ENCODE assay signal across 8 cellular contexts in genomic region chr7:15326044-15326644, GRCh38.
DNase-seq lines count a peak whose midpoint lies in the region; ATAC-seq and TF ChIP-seq lines count a peak whose summit lies in the region.

No MANE protein-coding gene starts in this region.

- TF ChIP-seq CTCF in hepatocyte (IDR thresholded peaks at IDR 0.05; ENCODE audit: poor library complexity) = peak; percentile 64

- no peak overlapping the region for H3K4me3 ChIP-seq in hepatocyte

- no peak overlapping the region for H2AFZ ChIP-seq in hepatocyte

- no peaks in the 10 kb centered on the region for H3K9me2 ChIP-seq in hepatocyte (replicated peaks; ENCODE audit: insufficient read depth)

- no peaks in the 10 kb centered on the region for H3K27me3 ChIP-seq in hepatocyte

- no peaks in the 10 kb centered on the region for H3K36me3 ChIP-seq in hepatocyte (replicated peaks; ENCODE audit: insufficient read depth, low read depth)

- 68% methylated on average over 3 of the region's 3 CpGs for WGBS in hepatocyte (ENCODE audit: low lambda C conversion rate, missing lambda C conversion rate)

- H3K27ac ChIP-seq in hepatocyte = no peak overlapping the region

- H3K4me2 ChIP-seq in hepatocyte = no peak overlapping the region

- no peaks in the 10 kb centered on the region for H4K20me1 ChIP-seq in hepatocyte (ENCODE audit: insufficient read depth, poor library complexity, severe bottlenecking)

- H3K4me1 ChIP-seq in hepatocyte (ENCODE audit: insufficient read depth) = no peaks in the 10 kb centered on the region

- no peaks in the 10 kb centered on the region for H3K9me3 ChIP-seq in hepatocyte (ENCODE audit: low read depth)

- H3K79me2 ChIP-seq in hepatocyte = no peaks in the 10 kb centered on the region

- no peak for ATAC-seq in GM18858 (IDR thresholded peaks at IDR 0.05; ENCODE audit: unreplicated experiment)

- DNase-seq in CD1c-positive myeloid dendritic cell (ENCODE audit: extremely low spot score) (peak; percentile 8), HT1080 (ENCODE audit: low read depth) (peak; percentile 11), SHP77 treated with DMSO at 0.1 percent for 48 hours (lab: John Stamatoyannopoulos, UW) (peak; percentile 82), hepatocyte (ENCODE audit: low spot score) (peak; percentile 34), HuH-7.5 (ENCODE audit: low spot score) (no peak), MV-4-11 (lab: John Stamatoyannopoulos, UW) (no peak)
- DNase-seq in stimulated activated CD8-positive, alpha-beta memory T cell treated with anti-CD3 and anti-CD28 coated beads, Interleukin-4, amount 100 ng/mL, for 48 hours = no peak

Comparison
In these comparisons a context has a peak if more than half of its experiments do, and no peak if none do; other contexts are left out.
1. DNase-seq: peak in CD1c-positive myeloid dendritic cell (single experiment), HT1080 (single experiment), SHP77 treated with DMSO at 0.1 percent for 48 hours (single experiment) and hepatocyte (single experiment); none in stimulated activated CD8-positive, alpha-beta memory T cell treated with anti-CD3 and anti-CD28 coated beads, Interleukin-4, amount 100 ng/mL, for 48 hours (single experiment), HuH-7.5 (single experiment) and MV-4-11 (single experiment).